In the genomic region with DNA sequence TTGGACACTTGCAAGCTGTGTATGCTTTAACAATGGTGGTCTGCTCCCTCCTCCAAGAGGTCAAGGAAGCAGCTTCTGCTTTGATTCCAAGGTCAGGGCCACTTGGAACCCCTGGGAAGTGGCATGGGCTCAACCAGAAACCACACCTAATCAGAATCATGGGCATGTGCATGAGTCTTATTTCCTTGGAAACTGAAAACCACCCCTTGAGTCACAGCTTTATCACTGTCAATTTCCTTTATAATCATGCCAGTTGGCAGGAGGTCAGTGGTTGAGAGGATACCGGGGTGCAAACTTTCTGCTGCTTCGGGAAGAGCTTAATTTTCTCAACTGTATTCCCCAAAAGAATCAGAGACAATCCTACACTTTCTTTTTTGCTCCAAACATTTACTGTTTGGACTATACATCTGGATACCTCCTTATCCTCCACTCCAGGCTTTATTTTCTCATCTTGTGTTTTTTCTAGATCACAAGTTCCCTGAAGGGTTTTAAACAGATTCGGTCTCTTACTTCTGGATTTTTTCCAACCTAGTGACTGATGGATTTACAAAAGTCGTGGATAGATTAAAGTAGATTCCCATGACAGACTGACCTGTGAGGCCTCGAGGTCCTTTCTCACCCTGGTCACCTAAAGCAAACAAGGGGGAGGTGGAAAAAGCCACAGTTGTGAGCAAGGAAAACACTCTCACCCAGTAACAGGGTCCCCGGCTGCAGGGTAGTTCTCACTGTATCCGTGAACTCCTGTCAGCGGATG, we compare ENCODE assay signal across 17 cellular contexts. TPM values are rescaled to one million over a fixed set of nuclear protein-coding genes. Genes with fewer than 3 reads are reported as not detected.
A peak's percentile ranks its signal among the peaks of the same experiment; 100 is the strongest.
DNase-seq lines count a peak whose midpoint lies in the region; ATAC-seq and TF ChIP-seq lines count a peak whose summit lies in the region.
"Had no signal": no experiment of that assay in that cellular context is flagged by ENCODE, and none has a peak within 500 bp of the region (broad histone marks: within the 10 kb centered on the region; RNA-seq: fewer than 3 reads in every experiment).

No MANE protein-coding gene starts in this region.

- H3K9me3 ChIP-seq in IMR-90 (ENCODE audit: control insufficient read depth, insufficient read depth, low read length) = no peaks in the 10 kb centered on the region
- H3K9me3 ChIP-seq in CD4-positive, alpha-beta T cell (ENCODE audit: control insufficient read depth, low read length) = no peaks in the 10 kb centered on the region

- H3K4ac ChIP-seq in IMR-90 (ENCODE audit: low read depth, low read length) = no peak overlapping the region; the same call in 1 of the 2 replicates

- dilution Hi-C loops in IMR-90 (cut with HindIII; ENCODE audit: low sequenced_read_pairs, unreplicated experiment) = no loop called here

- CTCF ChIA-PET in IMR-90 (lab: Yijun Ruan, JAX) = interaction anchor here (0.5 to 0.6 kb wide), 2 partner anchors 16 to 66 kb away, joined by 3 to 4 read pairs; no protein-coding TSS in a partner anchor
- CTCF ChIA-PET in CD4-positive, alpha-beta T cell (lab: Charles Lee) = no interaction called here

- H3K56ac ChIP-seq in IMR-90 (ENCODE audit: extremely low read depth, insufficient read depth, low read length) = no peak overlapping the region

- no peaks in the 10 kb centered on the region for H3K9me3 Mint-ChIP-seq in CD4-positive, alpha-beta T cell
- H3K9me3 Mint-ChIP-seq: activated naive CD4-positive, alpha-beta T cell treated with anti-CD3 and anti-CD28 coated beads for 36 hours; H9; stimulated activated naive CD8-positive, alpha-beta T cell treated with anti-CD3 and anti-CD28 coated beads, Interleukin-15, amount 100 ng/mL, for 72 hours had no signal

- no TSS peak for BruUV-seq in IMR-90 (replicated peaks; lab: Mats Ljungman, UMichigan)

- peaks cover 7% of the 10 kb centered on the region for H3K9me1 ChIP-seq in IMR-90 (ENCODE audit: insufficient read depth, low read length)

- H3K27ac Mint-ChIP-seq in CD4-positive, alpha-beta T cell = no peak overlapping the region
- H3K27ac Mint-ChIP-seq: activated naive CD4-positive, alpha-beta T cell treated with anti-CD3 and anti-CD28 coated beads for 36 hours; H9; stimulated activated naive CD8-positive, alpha-beta T cell treated with anti-CD3 and anti-CD28 coated beads, Interleukin-15, amount 100 ng/mL, for 72 hours had no signal

- H3K4me1 ChIP-seq in ACC112 (ENCODE audit: control insufficient read depth, insufficient read depth, low read length, unreplicated experiment) = peaks cover 48% of the 10 kb centered on the region
- peaks cover 6% of the 10 kb centered on the region for H3K4me1 ChIP-seq in IMR-90 (ENCODE audit: control insufficient read depth, insufficient read depth, low read length)

- H3K27me3 ChIP-seq in ACC112 (ENCODE audit: insufficient read depth, low read length) (no peaks in the 10 kb centered on the region), IMR-90 (ENCODE audit: control insufficient read depth, insufficient read depth, low read length) (no peaks in the 10 kb centered on the region), brain microvascular endothelial cell (replicated peaks) (no peaks in the 10 kb centered on the region)
- H3K27me3 ChIP-seq in CD4-positive, alpha-beta T cell (ENCODE audit: control insufficient read depth, insufficient read depth, low read length) = no peaks in the 10 kb centered on the region

- TF ChIP-seq RAD21 in IMR-90 (IDR thresholded peaks at IDR 0.05; ENCODE audit: low read length) = no peak

- H2AFZ ChIP-seq in ACC112 (ENCODE audit: low read length, unreplicated experiment) (no peak overlapping the region), IMR-90 (replicated peaks; ENCODE audit: low read length, poor library complexity) (peak overlapping the region; percentile 37)

- no peak overlapping the region for H2BK15ac ChIP-seq in IMR-90 (ENCODE audit: low read depth, low read length)

- H3K27me3 Mint-ChIP-seq in CD4-positive, alpha-beta T cell = no peaks in the 10 kb centered on the region
- H3K27me3 Mint-ChIP-seq: stimulated activated naive CD8-positive, alpha-beta T cell treated with anti-CD3 and anti-CD28 coated beads, Interleukin-15, amount 100 ng/mL, for 72 hours had no signal

- no peak overlapping the region for H2BK120ac ChIP-seq in IMR-90 (ENCODE audit: low read depth, low read length)

- H3K14ac ChIP-seq in IMR-90 (replicated peaks; ENCODE audit: low read depth, low read length) = peak overlapping the region; percentile 30

- H3K36me3 Mint-ChIP-seq in CD4-positive, alpha-beta T cell (ENCODE audit: low read depth) = no peaks in the 10 kb centered on the region

- 0 out of 2 replicates have a peak overlapping the region, but pooled peaks have one; percentile 28 for H2AK5ac ChIP-seq in IMR-90 (ENCODE audit: low read depth, low read length)

- WGBS in IMR-90 (ENCODE audit: extremely low coverage in 2 of 2, insufficient read length in 1 of 2), 2 experiments = 43% methylated on average over 2 of the region's 8 CpGs; no CpG with 5 or more reads in 1 of the 2 experiments

- intact Hi-C loops in IMR-90 (cut with micrococcal nuclease) = no loop called here
- intact Hi-C loops in CD4-positive, alpha-beta T cell (cut with DNase I, micrococcal nuclease) = loop anchor here in 1 of 2 experiments (5.0 kb wide), 1 partner anchor 158 kb away; no protein-coding TSS in a partner anchor

- no peak overlapping the region for H3K18ac ChIP-seq in IMR-90 (ENCODE audit: low read depth, low read length)

- no peaks in the 10 kb centered on the region for H3K79me1 ChIP-seq in IMR-90 (ENCODE audit: low read depth in 1 of 2, low read length in 2 of 2)

- H3K23ac ChIP-seq in IMR-90 (ENCODE audit: low read depth, low read length) = no peak overlapping the region; the same call in 1 of the 2 replicates

- H3K4me1 Mint-ChIP-seq in CD4-positive, alpha-beta T cell (ENCODE audit: low read depth) = no peaks in the 10 kb centered on the region
- H3K4me1 Mint-ChIP-seq: stimulated activated naive CD8-positive, alpha-beta T cell treated with anti-CD3 and anti-CD28 coated beads, Interleukin-15, amount 100 ng/mL, for 72 hours had no signal

- H3K36me3 ChIP-seq in ACC112 (ENCODE audit: insufficient read depth, low read length) (no peaks in the 10 kb centered on the region), IMR-90 (ENCODE audit: control insufficient read depth, insufficient read depth, low read length) (no peaks in the 10 kb centered on the region), brain microvascular endothelial cell (replicated peaks) (no peaks in the 10 kb centered on the region)

- H2BK5ac ChIP-seq in IMR-90 (ENCODE audit: low read depth, low read length, poor library complexity, severe bottlenecking) = no peak overlapping the region

- no peak overlapping the region for H2BK20ac ChIP-seq in IMR-90 (ENCODE audit: low read depth, low read length)

- no peak overlapping the region for H3K4me3 Mint-ChIP-seq in CD4-positive, alpha-beta T cell
- H3K4me3 Mint-ChIP-seq: activated naive CD4-positive, alpha-beta T cell treated with anti-CD3 and anti-CD28 coated beads for 36 hours; H9; stimulated activated naive CD8-positive, alpha-beta T cell treated with anti-CD3 and anti-CD28 coated beads, Interleukin-15, amount 100 ng/mL, for 72 hours had no signal

- no peak overlapping the region for H4K91ac ChIP-seq in IMR-90 (ENCODE audit: insufficient read depth, low read depth, low read length)

- TF ChIP-seq CTCF in IMR-90 (conservative IDR thresholded peaks at IDR 0.05; ENCODE audit: low read depth, low read length) (no peak), brain microvascular endothelial cell (IDR thresholded peaks at IDR 0.05; ENCODE audit: low read depth, low read length, missing control alignments) (no peak)
- no peak for TF ChIP-seq CTCF in CD4-positive, alpha-beta T cell (IDR thresholded peaks at IDR 0.05)

- no peaks in the 10 kb centered on the region for H3K79me2 ChIP-seq in ACC112 (ENCODE audit: control insufficient read depth, insufficient read depth, low read length, unreplicated experiment)

- H2AK9ac ChIP-seq in IMR-90 (replicated peaks; ENCODE audit: low read depth, low read length, poor library complexity) = peak overlapping the region; percentile 22

- no peak overlapping the region for H4K5ac ChIP-seq in IMR-90 (ENCODE audit: low read depth, low read length)

- H4K8ac ChIP-seq in IMR-90 (ENCODE audit: low read depth in 2 of 2, low read length in 2 of 2) = 0 out of 4 replicates have a peak overlapping the region, but pooled peaks of 1 of the 2 experiments have one; percentile 3

- H4K20me1 ChIP-seq in IMR-90 (ENCODE audit: insufficient read depth, low read length) = no peaks in the 10 kb centered on the region

- DNase-seq in IMR-90 = peak; percentile 49
- peak; percentile 52 for DNase-seq in brain microvascular endothelial cell
- DNase-seq in kidney tubule cell (ENCODE audit: low spot score) = peak; percentile 82
- DNase-seq in CD4-positive, alpha-beta T cell = no peak
- DNase-seq in NCI-H526 (lab: John Stamatoyannopoulos, UW) = no peak
- DNase-seq in activated CD4-positive, alpha-beta T cell treated with anti-CD3 and anti-CD28 coated beads for 1 hour = no peak
- DNase-seq: activated CD4-positive, alpha-beta T cell treated with anti-CD3 and anti-CD28 coated beads for 4 hours; activated naive CD4-positive, alpha-beta T cell treated with anti-CD3 and anti-CD28 coated beads for 36 hours; effector CD4-positive, alpha-beta T cell; H9; NCI-H526 treated with DMSO at 0.1 percent for 48 hours; occipital lobe; stimulated activated CD4-positive, alpha-beta T cell treated with anti-CD3 and anti-CD28 coated beads, Interleukin-2, amount 100 ng/mL, for 24 hours; stimulated activated naive CD8-positive, alpha-beta T cell treated with anti-CD3 and anti-CD28 coated beads, Interleukin-15, amount 100 ng/mL, for 72 hours had no signal

- H3K4me2 ChIP-seq in IMR-90 (ENCODE audit: low read depth, low read length) = no peak overlapping the region

- H3K4me3 ChIP-seq in ACC112 (ENCODE audit: low read depth, low read length) (peak overlapping the region; percentile 17; the same call in 1 of the 2 replicates), IMR-90 (ENCODE audit: insufficient read depth, low read depth, low read length) (no peak overlapping the region), brain microvascular endothelial cell (ENCODE audit: low read depth, low read length) (no peak overlapping the region)
- H3K4me3 ChIP-seq: SK-N-MC had no signal

- no peak overlapping the region for H3K9ac ChIP-seq in IMR-90 (ENCODE audit: low read depth, low read length)

- POLR2A ChIA-PET in IMR-90 (lab: Charles Lee; ENCODE audit: unreplicated experiment) = no interaction called here
- POLR2A ChIA-PET in CD4-positive, alpha-beta T cell (lab: Charles Lee) = no interaction called here

- in situ Hi-C loops in IMR-90 (cut with MboI; ENCODE audit: low sequenced_read_pairs) = loop anchor here (5.0 kb wide), 1 partner anchor 298 kb away; no protein-coding TSS in a partner anchor
- in situ Hi-C loops in brain microvascular endothelial cell (cut with HindIII; ENCODE audit: low pct_ligation_motif_present, low sequenced_read_pairs) = no loop called here

- ATAC-seq in IMR-90 (ENCODE audit: low read depth) (no peak), GM19324 (IDR thresholded peaks at IDR 0.05; ENCODE audit: low FRiP score, unreplicated experiment) (no peak)
- ATAC-seq in CD4-positive, alpha-beta T cell (ENCODE audit: poor library complexity) = no peak
- ATAC-seq: stimulated activated naive CD8-positive, alpha-beta T cell treated with anti-CD3 and anti-CD28 coated beads, Interleukin-15, amount 100 ng/mL, for 72 hours had no signal

- TF ChIP-seq POLR2A in IMR-90 (IDR thresholded peaks at IDR 0.05; ENCODE audit: low read depth, low read length) = no peak

- H3K27ac ChIP-seq in ACC112 (ENCODE audit: low read depth, low read length) (peak overlapping the region; percentile 65), IMR-90 (ENCODE audit: insufficient read depth, low read length) (no peak overlapping the region), brain microvascular endothelial cell (no peak overlapping the region)
- no peak overlapping the region for H3K27ac ChIP-seq in CD4-positive, alpha-beta T cell (ENCODE audit: low read depth, low read length)
- H3K27ac ChIP-seq: SK-N-MC had no signal

RNA-seq across cellular contexts. Expression of gene COL17A1, which starts 36.0 kb away (rescaled TPM):
- total RNA-seq in IMR-90 (2012; rRNA removed) = 0.18 and 0.83 TPM in 2 replicates
- polyA plus RNA-seq in IMR-90 (2012; rRNA removed) = 0.14 and 0.32 TPM in 2 replicates
- 0.11 TPM in 2 replicates for polyA plus RNA-seq in IMR-90 (2012; cell fraction: cytosol; rRNA removed)
- 0.60 and 0.83 TPM in 2 replicates for polyA plus RNA-seq in IMR-90 (2012; cell fraction: nucleus; rRNA removed; ENCODE audit: low replicate concordance)
- not detected for total RNA-seq in CD4-positive, alpha-beta T cell
- total RNA-seq: activated naive CD4-positive, alpha-beta T cell treated with anti-CD3 and anti-CD28 coated beads for 36 hours; occipital lobe had no signal

Comparison
In these comparisons a context has a peak if more than half of its experiments do, and no peak if none do; other contexts are left out.
1. DNase-seq: peak in IMR-90 (single experiment), brain microvascular endothelial cell (single experiment) and kidney tubule cell (single experiment); none in CD4-positive, alpha-beta T cell (0 of 10), NCI-H526 (0 of 2) and activated CD4-positive, alpha-beta T cell treated with anti-CD3 and anti-CD28 coated beads for 1 hour (single experiment).